In the genomic region with DNA sequence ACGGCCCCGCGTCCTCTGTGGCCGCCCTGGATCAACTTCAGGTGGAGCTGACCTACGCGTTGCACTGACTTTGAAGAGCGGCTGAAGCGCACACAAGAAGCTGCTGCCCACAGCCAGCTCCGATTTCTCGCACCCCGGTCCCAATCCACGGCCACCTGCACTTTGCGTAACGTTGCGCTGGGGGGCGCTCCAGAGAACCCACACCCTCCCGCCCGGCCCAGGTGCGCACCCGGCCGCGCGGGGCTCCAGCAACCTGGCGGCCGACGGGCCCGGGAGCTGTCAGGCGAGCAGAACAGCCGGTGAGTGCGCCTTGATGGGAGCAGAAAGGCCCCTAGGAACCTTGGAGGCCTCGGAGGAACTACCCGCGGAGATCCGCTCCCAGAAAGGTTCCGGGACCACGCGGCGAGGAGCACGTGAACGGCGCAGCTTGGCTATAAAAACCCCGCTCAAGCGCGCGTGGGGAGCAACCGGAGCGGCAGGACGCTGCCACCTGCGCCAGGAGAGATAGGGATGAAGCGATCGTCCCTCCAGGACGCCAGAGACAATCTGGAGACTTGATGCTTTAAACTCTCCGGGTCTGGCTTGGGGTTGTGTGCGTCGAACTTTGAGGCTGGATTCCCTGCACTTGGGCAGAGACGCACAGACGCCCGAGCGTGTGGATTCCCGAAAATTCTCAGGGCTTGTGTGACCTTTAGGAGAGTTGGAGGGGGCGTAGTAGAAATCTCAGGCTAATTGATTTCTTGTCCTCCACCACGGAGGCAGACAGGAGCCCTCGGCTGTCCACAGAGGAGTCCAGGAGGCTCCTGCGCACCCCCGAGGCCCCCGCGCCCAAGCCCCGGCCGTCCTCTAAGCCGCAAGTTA, we compare ENCODE assay signal across 11 cellular contexts. TPM values are rescaled to one million over a fixed set of nuclear protein-coding genes. Genes with fewer than 3 reads are reported as not detected.
DNase-seq lines count a peak whose midpoint lies in the region; TF ChIP-seq lines count a peak whose summit lies in the region.
"Had no signal": no experiment of that assay in that cellular context is flagged by ENCODE, and none has a peak within 500 bp of the region (broad histone marks: within the 10 kb centered on the region; RNA-seq: fewer than 3 reads in every experiment).

No MANE protein-coding gene starts in this region.

- peak overlapping the region; percentile 63 for H3K4me2 ChIP-seq in parathyroid adenoma (ENCODE audit: low read length)

- H3K79me2 ChIP-seq in parathyroid adenoma, result no peaks in the 10 kb centered on the region

- peak; percentile 1 for DNase-seq in NCI-H128 (lab: John Stamatoyannopoulos, UW; ENCODE audit: unreplicated experiment)
- no peak for DNase-seq in esophagus muscularis mucosa (ENCODE audit: extremely low spot score)
- no peak for DNase-seq in putamen (ENCODE audit: low spot score)
- no peak for DNase-seq in brain microvascular endothelial cell
- DNase-seq in activated gamma-delta T cell treated with Interleukin-2 at 50 U/mL for 16 hours, result no peak
- DNase-seq: activated T-cell treated with anti-CD3 and anti-CD28 coated beads, Interleukin-2, amount 50 U/mL, for 4 hours; cortex of kidney; immature natural killer cell; NCI-H2227 treated with DMSO at 0.1 percent for 48 hours had no signal

- no peak for TF ChIP-seq EP300 in esophagus muscularis mucosa (IDR thresholded peaks at IDR 0.05)

- WGBS in esophagus muscularis mucosa, result no CpG with 5 or more reads among the region's 70 CpGs

- no peaks in the 10 kb centered on the region for H3K9me3 ChIP-seq in esophagus muscularis mucosa
- no peaks in the 10 kb centered on the region for H3K9me3 ChIP-seq in parathyroid adenoma (ENCODE audit: control insufficient read depth, low read length)

- in situ Hi-C loops in brain microvascular endothelial cell (cut with HindIII; ENCODE audit: low pct_ligation_motif_present, low sequenced_read_pairs), result no loop called here

- peaks cover 6 to 24% (median 19%) of the 10 kb centered on the region in 4 donors for H3K4me1 ChIP-seq in esophagus muscularis mucosa
- H3K4me1 ChIP-seq in parathyroid adenoma, result no peaks in the 10 kb centered on the region

- intact Hi-C loops in esophagus muscularis mucosa (cut with DNase I), result no loop called here

- H3K27me3 ChIP-seq in esophagus muscularis mucosa (peaks cover 0 to 62% (median 26%) of the 10 kb centered on the region in 4 donors), parathyroid adenoma (ENCODE audit: control insufficient read depth, insufficient read depth, low read length) (no peaks in the 10 kb centered on the region), brain microvascular endothelial cell (replicated peaks) (peaks cover 19% of the 10 kb centered on the region)

- H3K36me3 ChIP-seq in esophagus muscularis mucosa (no peaks in the 10 kb centered on the region), parathyroid adenoma (ENCODE audit: control insufficient read depth, insufficient read depth, low read length) (no peaks in the 10 kb centered on the region), brain microvascular endothelial cell (replicated peaks) (no peaks in the 10 kb centered on the region)

- H3K4me3 ChIP-seq in esophagus muscularis mucosa (peak overlapping the region; percentile 31 to 41 (median 39)), parathyroid adenoma (ENCODE audit: low read depth, low read length) (no peak overlapping the region), brain microvascular endothelial cell (ENCODE audit: low read depth, low read length) (no peak overlapping the region)

- TF ChIP-seq POLR2A in esophagus muscularis mucosa (IDR thresholded peaks at IDR 0.05; ENCODE audit: low read depth), result no peak

- peak; percentile 24 for TF ChIP-seq CTCF in GM12873 (IDR thresholded peaks at IDR 0.05; ENCODE audit: insufficient read depth, low read depth, low read length, missing control alignments)
- TF ChIP-seq CTCF in esophagus muscularis mucosa (IDR thresholded peaks at IDR 0.05), result no peak
- TF ChIP-seq CTCF in parathyroid adenoma (IDR thresholded peaks at IDR 0.05), result no peak
- no peak for TF ChIP-seq CTCF in brain microvascular endothelial cell (IDR thresholded peaks at IDR 0.05; ENCODE audit: low read depth, low read length, missing control alignments)

- H2AFZ ChIP-seq in parathyroid adenoma, result no peak overlapping the region

- H3K9ac ChIP-seq in parathyroid adenoma, result no peak overlapping the region

- H3K27ac ChIP-seq in esophagus muscularis mucosa (replicated peaks in 1 of 4) (no peak overlapping the region), parathyroid adenoma (no peak overlapping the region), brain microvascular endothelial cell (no peak overlapping the region)

RNA-seq across cellular contexts. Expression of a gene that starts 0.6 kb away (rescaled TPM):
- under 1 TPM; 0.11 to 0.50 (median 0.30) TPM for total RNA-seq in esophagus muscularis mucosa
- total RNA-seq: activated T-cell treated with anti-CD3 and anti-CD28 coated beads, Interleukin-2, amount 50 U/mL, for 4 hours had no signal

Comparison
In these comparisons a context has a peak if more than half of its experiments do, and no peak if none do; other contexts are left out.
1. H3K4me3 ChIP-seq: peak in esophagus muscularis mucosa (4 of 4); none in parathyroid adenoma (single experiment) and brain microvascular endothelial cell (single experiment).